Comparison of ENCODE assay signal across 8 cellular contexts in the genomic region with DNA sequence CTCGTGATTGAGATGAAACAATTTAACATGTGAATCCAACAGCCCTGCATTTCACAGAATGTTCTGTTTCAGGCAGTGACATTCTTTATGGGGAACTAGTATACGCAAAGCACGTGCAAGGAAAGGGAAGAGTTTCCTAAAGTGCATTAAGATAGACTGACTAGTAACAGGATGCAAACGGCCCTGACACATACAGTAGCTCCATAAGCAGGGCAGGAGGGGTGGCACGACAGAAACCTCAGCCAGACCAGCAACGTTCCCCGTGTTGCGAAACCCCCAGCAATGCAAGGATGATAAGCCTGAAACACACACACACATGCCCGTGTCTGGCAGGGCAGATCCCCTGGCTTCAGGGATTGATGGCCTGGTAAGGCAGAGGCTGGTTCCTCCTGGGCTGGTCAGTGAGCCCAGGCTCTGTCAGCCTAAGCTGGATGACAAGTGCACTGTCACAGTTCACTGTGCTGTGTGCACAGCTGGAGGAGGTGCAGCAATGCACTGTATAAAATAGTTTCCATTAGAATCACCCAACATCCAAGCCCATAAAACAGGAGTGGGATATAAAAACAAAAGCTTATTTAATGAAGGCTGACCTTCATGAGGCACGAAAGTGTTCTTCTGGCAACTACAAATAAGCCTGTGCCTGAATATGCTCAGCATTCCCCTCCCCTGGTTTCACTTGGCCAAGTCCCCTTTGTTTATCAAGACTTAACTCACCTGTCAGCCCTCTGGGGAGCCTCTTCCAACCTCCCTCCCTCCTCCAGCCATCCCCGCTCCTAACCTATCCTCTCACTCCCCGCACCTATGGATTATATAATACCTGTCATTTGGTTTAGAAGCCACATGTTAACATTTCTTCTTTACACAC.
DNase-seq lines count a peak whose midpoint lies in the region; ATAC-seq and TF ChIP-seq lines count a peak whose summit lies in the region.

No MANE protein-coding gene starts in this region.

- H3K4me3 ChIP-seq in BLaER1 treated with 17β-estradiol and CSF1 and Interleukin-3, amounts not matched to agents 10 nM and 100 nM, result peak overlapping the region in 5 of 10 experiments; percentile 30 to 56 (median 35); a peak in 8 of 20 replicates
- H3K4me3 ChIP-seq in NB4 (ENCODE audit: low read depth, low read length) (peak overlapping the region; percentile 71), cardiac fibroblast (replicated peaks in 1 of 2; ENCODE audit: low read depth in 2 of 2, low read length in 2 of 2) (no peak overlapping the region), mucosa of rectum (ENCODE audit: low read length in 2 of 2) (no peak overlapping the region)

- H3K4me1 ChIP-seq in BLaER1 treated with 17β-estradiol and CSF1 and Interleukin-3, amounts not matched to agents 10 nM and 100 nM, result peaks cover 53 to 70% (median 64%) of the 10 kb centered on the region in 10 experiments
- peaks cover 0 to 7% of the 10 kb centered on the region in 2 donors for H3K4me1 ChIP-seq in mucosa of rectum (ENCODE audit: control insufficient read depth in 2 of 2, insufficient read depth in 2 of 2, low read length in 2 of 2)

- no peak for ATAC-seq in HG03521 (IDR thresholded peaks at IDR 0.05; ENCODE audit: unreplicated experiment)

- no peaks in the 10 kb centered on the region for H3K27me3 ChIP-seq in BLaER1 treated with 17β-estradiol and CSF1 and Interleukin-3, amounts not matched to agents 10 nM and 100 nM
- H3K27me3 ChIP-seq in mucosa of rectum (ENCODE audit: control insufficient read depth in 2 of 2, insufficient read depth in 2 of 2, low read length in 2 of 2), result no peaks in the 10 kb centered on the region

- no peaks in the 10 kb centered on the region for H3K9me3 ChIP-seq in BLaER1 treated with 17β-estradiol and CSF1 and Interleukin-3, amounts not matched to agents 10 nM and 100 nM (replicated peaks in 1 of 11)
- H3K9me3 ChIP-seq in mucosa of rectum (ENCODE audit: control insufficient read depth in 2 of 2, low read length in 2 of 2), result no peaks in the 10 kb centered on the region

- H3K9ac ChIP-seq in BLaER1 treated with 17β-estradiol and CSF1 and Interleukin-3, amounts not matched to agents 10 nM and 100 nM, result peak overlapping the region in 8 of 11 experiments; percentile 18 to 65 (median 48); a peak in 13 of 22 replicates
- H3K9ac ChIP-seq in mucosa of rectum (ENCODE audit: low read depth in 1 of 2, low read length in 2 of 2), result no peak overlapping the region

- H3K4me2 ChIP-seq in BLaER1 treated with 17β-estradiol and CSF1 and Interleukin-3, amounts not matched to agents 10 nM and 100 nM, result peak overlapping the region; percentile 75 to 98 (median 86)

- TF ChIP-seq POLR2A in NB4 (IDR thresholded peaks at IDR 0.05; ENCODE audit: extremely low read depth, insufficient read length), result no peak

- H3K27ac ChIP-seq in BLaER1 treated with 17β-estradiol and CSF1 and Interleukin-3, amounts not matched to agents 10 nM and 100 nM, result peak overlapping the region in 8 of 11 experiments; percentile 1 to 77 (median 66); a peak in 14 of 22 replicates
- H3K27ac ChIP-seq in mucosa of rectum (ENCODE audit: low read depth in 2 of 2, low read length in 2 of 2), result peak overlapping the region; percentile 0 to 7

- TF ChIP-seq CTCF in NB4 (IDR thresholded peaks at IDR 0.05; ENCODE audit: low read depth, low read length) (no peak), cardiac fibroblast (IDR thresholded peaks at IDR 0.05; ENCODE audit: low read depth, low read length) (no peak)

- DNase-seq in NB4 (ENCODE audit: low read depth) (peak; percentile 100), cardiac fibroblast (ENCODE audit: low read depth in 2 of 2) (peak; percentile 79 to 89), activated gamma-delta T cell treated with Interleukin-2 at 50 U/mL for 16 hours (no peak), DMS114 treated with DMSO at 0.1 percent for 48 hours (lab: John Stamatoyannopoulos, UW; ENCODE audit: unreplicated experiment) (no peak), germinal center (ENCODE audit: low spot score) (no peak)

- peaks cover 0 to 20% (median 0%) of the 10 kb centered on the region in 11 experiments; a peak in 2 of 22 replicates for H4K20me1 ChIP-seq in BLaER1 treated with 17β-estradiol and CSF1 and Interleukin-3, amounts not matched to agents 10 nM and 100 nM

- H3K36me3 ChIP-seq in BLaER1 treated with 17β-estradiol and CSF1 and Interleukin-3, amounts not matched to agents 10 nM and 100 nM, result peaks cover 0 to 55% (median 0%) of the 10 kb centered on the region in 11 experiments; a peak in 5 of 22 replicates
- H3K36me3 ChIP-seq in mucosa of rectum (ENCODE audit: control insufficient read depth in 2 of 2, insufficient read depth in 2 of 2, low read length in 2 of 2), result no peaks in the 10 kb centered on the region

Comparison
In these comparisons a context has a peak if more than half of its experiments do, and no peak if none do; other contexts are left out.
1. H3K9ac ChIP-seq: peak in BLaER1 treated with 17β-estradiol and CSF1 and Interleukin-3, amounts not matched to agents 10 nM and 100 nM (8 of 11); none in mucosa of rectum (0 of 2).
2. DNase-seq: peak in NB4 (single experiment) and cardiac fibroblast (2 of 2); none in activated gamma-delta T cell treated with Interleukin-2 at 50 U/mL for 16 hours (single experiment), DMS114 treated with DMSO at 0.1 percent for 48 hours (single experiment) and germinal center (single experiment).